In the genomic region with DNA sequence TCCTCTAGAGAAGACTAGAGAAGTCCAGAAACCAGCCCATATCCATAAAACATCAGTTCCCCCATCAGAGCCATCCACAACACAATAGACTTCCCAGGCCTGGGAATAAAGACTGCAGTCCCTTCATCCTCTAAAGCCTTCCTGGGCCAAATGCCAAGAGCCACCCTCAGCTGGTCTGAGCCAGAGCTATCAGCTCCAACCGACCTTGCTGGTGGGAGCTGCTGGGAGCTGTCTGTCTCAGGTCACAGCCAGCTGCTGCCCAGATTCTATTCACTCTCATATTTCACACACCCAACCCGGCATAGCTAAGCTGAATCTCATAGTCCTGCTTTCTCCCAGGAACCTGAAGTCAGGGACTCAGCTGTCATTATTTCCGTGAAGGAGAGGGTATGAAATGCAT, we compare ENCODE assay signal across 11 cellular contexts. TPM values are rescaled to one million over a fixed set of nuclear protein-coding genes. Genes with fewer than 3 reads are reported as not detected.
DNase-seq lines count a peak whose midpoint lies in the region; ATAC-seq, FAIRE-seq and TF ChIP-seq lines count a peak whose summit lies in the region.
"Had no signal": no experiment of that assay in that cellular context is flagged by ENCODE, and none has a peak within 500 bp of the region (broad histone marks: within the 10 kb centered on the region; RNA-seq: fewer than 3 reads in every experiment).

No MANE protein-coding gene starts in this region.

- TF ChIP-seq CTCF in pancreas (IDR thresholded peaks at IDR 0.05) = no peak

- H3K27me3 ChIP-seq in pancreas = no peaks in the 10 kb centered on the region

- H3K4me3 ChIP-seq in pancreas = no peak overlapping the region

- peaks cover 0 to 10% (median 0%) of the 10 kb centered on the region in 3 donors for H3K4me1 ChIP-seq in pancreas

- H3K36me3 ChIP-seq in pancreas = no peaks in the 10 kb centered on the region

- WGBS in pancreas, 2 donors = 5 to 6% methylated on average over 3 of the region's 3 CpGs

- peak overlapping the region in 2 of 4 donors; percentile 64 to 72 for H3K27ac ChIP-seq in pancreas

- FAIRE-seq in pancreas (lab: Jason Lieb, UNC) = no peak

- DNase-seq in GM04504 (ENCODE audit: low read depth) = peak; percentile 23
- peak; percentile 3 to 50 for DNase-seq in NCI-H446 (lab: John Stamatoyannopoulos, UW)
- peak; percentile 85 to 92 (median 86) for DNase-seq in pancreas
- no peak for DNase-seq in NCI-H2227 (lab: John Stamatoyannopoulos, UW; ENCODE audit: unreplicated experiment)
- no peak for DNase-seq in OCI-M2 (lab: John Stamatoyannopoulos, UW; ENCODE audit: unreplicated experiment)
- DNase-seq: activated CD4-positive, CD25-positive, alpha-beta regulatory T cell treated with anti-CD3 and anti-CD28 coated beads, Interleukin-2, amount 50 U/mL, for 72 hours; GF-D8; MV-4-11 had no signal

- H3K9me3 ChIP-seq in pancreas = no peaks in the 10 kb centered on the region

- intact Hi-C loops in pancreas (cut with DNase I) = no loop called here

- ATAC-seq in esophagus mucosa (peak; percentile 40), pancreas (peak; percentile 88 to 99 (median 98)), HG03025 (IDR thresholded peaks at IDR 0.05; ENCODE audit: low FRiP score, unreplicated experiment) (no peak), HG02571 (IDR thresholded peaks at IDR 0.05; ENCODE audit: unreplicated experiment) (no peak)

RNA-seq across cellular contexts. Expression of a gene that starts 10.9 kb away (rescaled TPM):
- total RNA-seq in esophagus mucosa (19.0 TPM), pancreas (10 to 100 TPM in 2 of 6 donors, 1 to 10 TPM in 4; 7.2 to 15.3 (median 9.1) TPM)
- 1 to 10 TPM; 6.7 to 9.7 TPM for polyA plus RNA-seq in pancreas

RNA-seq across cellular contexts. Expression of a gene that starts 34.0 kb away (rescaled TPM):
- total RNA-seq in esophagus mucosa = 2.9 TPM
- total RNA-seq in pancreas = 1 to 10 TPM; 4.8 to 7.6 (median 6.3) TPM
- 10 to 100 TPM; 11.1 to 12.9 TPM for polyA plus RNA-seq in pancreas

RNA-seq across cellular contexts. Expression of a gene that starts 54.8 kb away (rescaled TPM):
- total RNA-seq in esophagus mucosa (109 TPM), pancreas (100 to 1,000 TPM in 1 of 6 donors, 10 to 100 TPM in 5; 43.1 to 104 (median 62.7) TPM)
- polyA plus RNA-seq in pancreas = 100 to 1,000 TPM in 1 of 2 donors, 10 to 100 TPM in 1; 55.7 to 123 TPM

Comparison
In these comparisons a context has a peak if more than half of its experiments do, and no peak if none do; other contexts are left out.
1. DNase-seq: peak in GM04504 (single experiment), NCI-H446 (2 of 2) and pancreas (6 of 6); none in NCI-H2227 (single experiment) and OCI-M2 (single experiment).
2. ATAC-seq: peak in esophagus mucosa (single experiment) and pancreas (4 of 4); none in HG03025 (single experiment) and HG02571 (single experiment).